26 cellular contexts compared by ENCODE assay signal in the genomic region with DNA sequence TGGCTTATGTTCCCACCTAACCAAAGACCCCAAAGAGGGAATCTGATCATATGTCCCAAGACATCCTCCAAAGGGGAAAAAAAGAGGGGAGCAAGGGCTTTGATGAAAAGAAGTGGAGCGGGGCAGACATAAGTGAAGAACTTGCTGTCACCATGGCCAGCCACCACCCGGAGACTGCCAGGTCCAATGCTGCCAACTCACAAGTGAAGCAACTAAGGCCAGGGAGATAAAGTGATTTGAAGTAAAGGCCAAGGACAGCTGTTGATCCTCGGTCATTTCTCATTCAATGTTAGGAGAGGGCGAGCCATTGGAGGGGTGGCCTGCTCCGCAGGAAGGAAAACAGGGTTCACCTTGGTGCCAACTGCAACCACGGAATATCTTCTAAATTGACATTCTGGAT.
"Had no signal": no experiment of that assay in that cellular context is flagged by ENCODE, and none has a peak within 500 bp of the region (broad histone marks: within the 10 kb centered on the region; RNA-seq: fewer than 3 reads in every experiment).

No MANE protein-coding gene starts in this region.

- H3K27ac ChIP-seq: stomach, suprapubic skin, testis, thoracic aorta, thyroid gland, tibial artery, tibial nerve, transverse colon, upper lobe of left lung, upper lobe of right lung, uterus, vagina had no signal

- H3K4me3 ChIP-seq: stomach, suprapubic skin, testis, thoracic aorta, thyroid gland, tibial artery, tibial nerve, transverse colon, upper lobe of left lung, upper lobe of right lung, uterus, vagina had no signal

- H3K4me1 ChIP-seq: stomach, suprapubic skin, testis, tibial nerve, transverse colon, upper lobe of left lung, upper lobe of right lung, uterus, vagina had no signal

- H3K36me3 ChIP-seq: stomach, suprapubic skin, thoracic aorta, thyroid gland, tibial artery, tibial nerve, transverse colon, upper lobe of left lung, upper lobe of right lung, uterus, vagina had no signal

- ATAC-seq: stimulated activated effector memory CD8-positive, alpha-beta T cell treated with anti-CD3 and anti-CD28 coated beads, Interleukin-12 subunit alpha, Interleukin-12 subunit beta, amount 100 ng/mL, for 72 hours; stimulated activated memory B cell treated with anti-CD40 and anti-IgM and Interleukin-4, amounts not matched to agents 10 μg/mL and 1 μg/mL and 100 μg/mL, for 72 hours; stimulated activated naive B cell treated with anti-CD40 and anti-IgM and Interleukin-4, amounts not matched to agents 10 μg/mL and 1 μg/mL and 100 μg/mL, for 72 hours; stimulated activated naive CD8-positive, alpha-beta T cell treated with anti-CD3 and anti-CD28 coated beads, Interleukin-15, amount 100 ng/mL, for 72 hours; stimulated activated naive CD8-positive, alpha-beta T cell treated with anti-CD3 and anti-CD28 coated beads, Interleukin-15, Interleukin-2, amounts not matched to agents 100 U/mL and 50 U/mL, for 24 hours; upper lobe of right lung had no signal

- H3K9me3 ChIP-seq: stomach, suprapubic skin, testis, thoracic aorta, thyroid gland, tibial artery, tibial nerve, transverse colon, upper lobe of left lung, upper lobe of right lung, uterus, vagina had no signal

- H3K27me3 ChIP-seq: stomach, suprapubic skin, testis, thyroid gland, tibial artery, tibial nerve, transverse colon, upper lobe of left lung, upper lobe of right lung, uterus, vagina had no signal

- DNase-seq: stimulated activated CD4-positive, alpha-beta T cell treated with anti-CD3 and anti-CD28 coated beads, Interleukin-2, amount 100 ng/mL, for 48 hours; stimulated activated CD4-positive, alpha-beta T cell treated with anti-CD3 and anti-CD28 coated beads, Interleukin-4, amount 100 ng/mL, for 1 hour; stimulated activated CD4-positive, alpha-beta T cell treated with anti-CD3 and anti-CD28 coated beads, Interleukin-4, amount 100 ng/mL, for 24 hours; stimulated activated CD4-positive, alpha-beta T cell treated with anti-CD3 and anti-CD28 coated beads, Interleukin-4, amount 100 ng/mL, for 4 hours; stimulated activated CD8-positive, alpha-beta memory T cell treated with anti-CD3 and anti-CD28 coated beads, Interleukin-4, amount 100 ng/mL, for 48 hours; stimulated activated naive B cell treated with anti-CD40 and anti-IgM and Interleukin-4, amounts not matched to agents 10 μg/mL and 1 μg/mL and 100 μg/mL, for 72 hours; stimulated activated naive CD4-positive, alpha-beta T cell; stimulated activated naive CD4-positive, alpha-beta T cell treated with Interleukin-2 at 50 U/mL for 16 hours; stimulated activated naive CD8-positive, alpha-beta T cell treated with anti-CD3 and anti-CD28 coated beads, Interleukin-15, amount 100 ng/mL, for 72 hours; stimulated activated naive CD8-positive, alpha-beta T cell treated with anti-CD3 and anti-CD28 coated beads, Interleukin-15, Interleukin-2, amounts not matched to agents 100 U/mL and 50 U/mL, for 24 hours; stomach; substantia nigra; testis; thyroid gland; tibial artery; transverse colon; trophoblast cell; upper lobe of left lung; upper lobe of right lung; uterus had no signal
